ENCODE assay signal across 38 cellular contexts in genomic region chr12:18782827-18783226, GRCh38. TPM values are rescaled to one million over a fixed set of nuclear protein-coding genes. Genes with fewer than 3 reads are reported as not detected.
"Had no signal": no experiment of that assay in that cellular context is flagged by ENCODE, and none has a peak within 500 bp of the region (broad histone marks: within the 10 kb centered on the region; RNA-seq: fewer than 3 reads in every experiment).

No MANE protein-coding gene starts in this region.

- H3K27ac ChIP-seq: body of pancreas, cardiac muscle cell, coronary artery, foreskin keratinocyte, heart right ventricle, pancreas, psoas muscle, sigmoid colon, stomach, thyroid gland, upper lobe of left lung, WERI-Rb-1 had no signal

- H3K4me3 ChIP-seq: body of pancreas, cardiac muscle cell, coronary artery, heart right ventricle, pancreas, psoas muscle, sigmoid colon, smooth muscle cell, stomach, thyroid gland, upper lobe of left lung had no signal

- DNase-seq: activated CD4-positive, alpha-beta T cell treated with anti-CD3 and anti-CD28 coated beads for 48 hours; activated CD4-positive, alpha-beta T cell treated with anti-CD3 and anti-CD28 coated beads, Interleukin-2, amount 50 U/mL, for 48 hours; activated CD8-positive, alpha-beta memory T cell treated with anti-CD3 and anti-CD28 coated beads for 24 hours; activated effector memory CD4-positive, alpha-beta T cell treated with Interleukin-2 at 50 U/mL for 16 hours; activated naive CD4-positive, alpha-beta T cell treated with Interleukin-2 at 50 U/mL for 16 hours; aorta; body of pancreas; cerebellar nuclear complex; effector memory CD8-positive, alpha-beta T cell; heart right ventricle; left cardiac atrium; mammary epithelial cell; naive thymus-derived CD8-positive, alpha-beta T cell; nucleus accumbens; pancreas; psoas muscle; sigmoid colon; stimulated activated CD4-positive, alpha-beta T cell treated with anti-CD3 and anti-CD28 coated beads, Interleukin-15, amount 100 ng/mL, for 24 hours; stimulated activated CD4-positive, alpha-beta T cell treated with anti-CD3 and anti-CD28 coated beads, Interleukin-2, amount 100 ng/mL, for 24 hours; stimulated activated naive B cell treated with anti-CD40 and anti-IgM and Interleukin-4, amounts not matched to agents 10 μg/mL and 1 μg/mL and 100 μg/mL, for 72 hours; stomach; T-helper 17 cell; T1000; thyroid gland; upper lobe of left lung; WERI-Rb-1 had no signal

- H3K9me3 ChIP-seq: body of pancreas, pancreas, sigmoid colon, thyroid gland, upper lobe of left lung had no signal

- H3K4me1 ChIP-seq: body of pancreas, foreskin keratinocyte, heart right ventricle, pancreas, psoas muscle, sigmoid colon, stomach, thyroid gland, upper lobe of left lung had no signal

- H3K4me2 ChIP-seq: smooth muscle cell had no signal

- ATAC-seq: activated CD4-positive, CD25-positive, alpha-beta regulatory T cell treated with anti-CD3 and anti-CD28 coated beads, Interleukin-2, amount 50 U/mL, for 24 hours; body of pancreas; effector memory CD8-positive, alpha-beta T cell; foreskin keratinocyte; heart right ventricle; left cardiac atrium; naive thymus-derived CD8-positive, alpha-beta T cell; pancreas; psoas muscle; stimulated activated naive B cell treated with anti-CD40 and anti-IgM and Interleukin-4, amounts not matched to agents 10 μg/mL and 1 μg/mL and 100 μg/mL, for 72 hours; T-helper 17 cell had no signal

- H3K36me3 ChIP-seq: cardiac muscle cell, heart right ventricle, pancreas, sigmoid colon, stomach, thyroid gland, upper lobe of left lung, WERI-Rb-1 had no signal

- H3K27me3 ChIP-seq: body of pancreas, cardiac muscle cell, foreskin keratinocyte, heart right ventricle, pancreas, sigmoid colon, stomach, thyroid gland, upper lobe of left lung had no signal

RNA-seq across cellular contexts. Expression of gene CAPZA3, which starts 44.9 kb away (rescaled TPM):
- total RNA-seq: aorta; body of pancreas; cardiac muscle cell; fibroblast of lung; foreskin keratinocyte; glomerular endothelial cell; heart right ventricle; left cardiac atrium; naive thymus-derived CD8-positive, alpha-beta T cell; neural crest cell; pancreas; psoas muscle; sigmoid colon; smooth muscle cell; T-helper 17 cell; upper lobe of left lung had no signal
- polyA plus RNA-seq: adipose tissue; aorta; cardiac muscle cell; fibroblast of lung; foreskin keratinocyte; heart right ventricle; liver; mammary epithelial cell; naive thymus-derived CD8-positive, alpha-beta T cell; psoas muscle; sigmoid colon had no signal

RNA-seq across cellular contexts. Expression of gene PLCZ1, which starts 45.0 kb away (rescaled TPM):
- total RNA-seq: body of pancreas; cardiac muscle cell; fibroblast of lung; foreskin keratinocyte; glomerular endothelial cell; liver; mesothelial cell of epicardium; naive thymus-derived CD8-positive, alpha-beta T cell; neural crest cell; pancreas; psoas muscle; sigmoid colon; smooth muscle cell; T-helper 17 cell; thyroid gland; upper lobe of left lung had no signal
- polyA plus RNA-seq: adipose tissue; aorta; cardiac muscle cell; esophagus; fibroblast of lung; foreskin keratinocyte; naive thymus-derived CD8-positive, alpha-beta T cell; pancreas; psoas muscle; sigmoid colon; smooth muscle cell; stomach had no signal
